8 cellular contexts compared by ENCODE assay signal in genomic region chr15:22174088-22174487, GRCh38.
DNase-seq lines count a peak whose midpoint lies in the region; ATAC-seq and TF ChIP-seq lines count a peak whose summit lies in the region.
"Not testable (repeated sequence)": the region's sequence is repeated elsewhere in the genome, so short reads cannot be mapped to it uniquely, and the experiment has no call there.

No MANE protein-coding gene starts in this region.

- not testable (repeated sequence) for TF ChIP-seq CTCF in natural killer cell (IDR thresholded peaks at IDR 0.05)

- intact Hi-C loops in activated CD4-positive, alpha-beta T cell treated with anti-CD3 and anti-CD28 coated beads for 36 hours (cut with DNase I, micrococcal nuclease); natural killer cell (cut with micrococcal nuclease): not testable (repeated sequence)

- not testable (repeated sequence) for H3K4me1 Mint-ChIP-seq in activated CD4-positive, alpha-beta T cell treated with anti-CD3 and anti-CD28 coated beads for 36 hours; natural killer cell

- CTCF ChIA-PET in activated CD4-positive, alpha-beta T cell treated with anti-CD3 and anti-CD28 coated beads for 36 hours (lab: Charles Lee) = not testable (repeated sequence)

- H3K9me3 Mint-ChIP-seq in activated CD4-positive, alpha-beta T cell treated with anti-CD3 and anti-CD28 coated beads for 36 hours (ENCODE audit: low read depth); natural killer cell: not testable (repeated sequence)

- H3K27ac Mint-ChIP-seq in activated CD4-positive, alpha-beta T cell treated with anti-CD3 and anti-CD28 coated beads for 36 hours; natural killer cell: not testable (repeated sequence)

- not testable (repeated sequence) for DNase-seq in activated CD4-positive, alpha-beta T cell treated with anti-CD3 and anti-CD28 coated beads for 36 hours; natural killer cell

- H3K36me3 Mint-ChIP-seq in activated CD4-positive, alpha-beta T cell treated with anti-CD3 and anti-CD28 coated beads for 36 hours (ENCODE audit: low read depth); natural killer cell: not testable (repeated sequence)

- POLR2A ChIA-PET in activated CD4-positive, alpha-beta T cell treated with anti-CD3 and anti-CD28 coated beads for 36 hours (lab: Charles Lee) = not testable (repeated sequence)

- H3K27me3 Mint-ChIP-seq in activated CD4-positive, alpha-beta T cell treated with anti-CD3 and anti-CD28 coated beads for 36 hours; natural killer cell (ENCODE audit: low read depth in 2 of 2): not testable (repeated sequence)

- ATAC-seq in GM18499 (IDR thresholded peaks at IDR 0.05; ENCODE audit: insufficient read depth, unreplicated experiment) (peak; percentile 40), GM19025 (IDR thresholded peaks at IDR 0.05; ENCODE audit: low read depth, unreplicated experiment) (peak; percentile 46), GM21381 (IDR thresholded peaks at IDR 0.05; ENCODE audit: unreplicated experiment) (peak; percentile 43), HG02610 (IDR thresholded peaks at IDR 0.05; ENCODE audit: unreplicated experiment) (peak; percentile 38), HG03025 (IDR thresholded peaks at IDR 0.05; ENCODE audit: low FRiP score, unreplicated experiment) (peak; percentile 49), HG03354 (IDR thresholded peaks at IDR 0.05; ENCODE audit: poor library complexity, severe bottlenecking, unreplicated experiment) (peak; percentile 60), natural killer cell (peak; percentile 17 to 55 (median 33))
- peak; percentile 45 for ATAC-seq in activated CD4-positive, alpha-beta T cell treated with anti-CD3 and anti-CD28 coated beads for 36 hours

- not testable (repeated sequence) for H3K4me3 Mint-ChIP-seq in activated CD4-positive, alpha-beta T cell treated with anti-CD3 and anti-CD28 coated beads for 36 hours; natural killer cell
